8 cellular contexts compared by ENCODE assay signal in genomic region chr19:35352448-35353304, GRCh38. TPM values are rescaled to one million over a fixed set of nuclear protein-coding genes. Genes with fewer than 3 reads are reported as not detected.
A peak's percentile ranks its signal among the peaks of the same experiment; 100 is the strongest.
DNase-seq lines count a peak whose midpoint lies in the region; ATAC-seq, FAIRE-seq and TF ChIP-seq lines count a peak whose summit lies in the region.

No MANE protein-coding gene starts in this region.

- no peak overlapping the region for H3K4me3 ChIP-seq in AG04449 (ENCODE audit: low read depth, low read length)
- no peak overlapping the region for H3K4me3 ChIP-seq in WERI-Rb-1 (ENCODE audit: low read depth, low read length)
- H3K4me3 ChIP-seq in mammary epithelial cell (replicated peaks in 1 of 3; ENCODE audit: insufficient read depth in 1 of 3, low read depth in 2 of 3, low read length in 3 of 3) = no peak overlapping the region

- CTCF ChIA-PET in AG04449 (lab: Yijun Ruan, JAX) = interaction anchor here (0.6 to 6.3 kb wide), 29 partner anchors 8 to 363 kb away, joined by 3 to 93 read pairs (median 4); partner anchors contain the start of gene FFAR2
- CTCF ChIA-PET in mammary epithelial cell (lab: Charles Lee; ENCODE audit: low non-redundant PET) = interaction anchor here (0.6 to 0.7 kb wide), 5 partner anchors 35 to 214 kb away, joined by 3 to 16 read pairs (median 5); no protein-coding TSS in a partner anchor

- WGBS in mammary epithelial cell (ENCODE audit: low coverage, missing lambda C conversion rate) = 14% methylated on average over 20 of the region's 32 CpGs

- in situ Hi-C loops in mammary epithelial cell (cut with MboI; ENCODE audit: low sequenced_read_pairs in 2 of 2) = loop anchor here in 1 of 2 donors (10.0 kb wide), 1 partner anchor 112 kb away; no protein-coding TSS in a partner anchor

- DNase-seq in AG04449 (ENCODE audit: low read depth, low spot score) (peak; percentile 9), GM19239 (ENCODE audit: insufficient read length, low spot score) (peak; percentile 70), NCI-H2171 (lab: John Stamatoyannopoulos, UW) (peak; percentile 78), WERI-Rb-1 (peak; percentile 72), mammary epithelial cell (peak; percentile 44), iris pigment epithelial cell (ENCODE audit: low read depth) (peak; percentile 77)
- peak; percentile 81 for DNase-seq in stimulated activated CD4-positive, alpha-beta T cell treated with anti-CD3 and anti-CD28 coated beads, Interleukin-15, amount 100 ng/mL, for 24 hours

- no peaks in the 10 kb centered on the region for H3K36me3 ChIP-seq in WERI-Rb-1
- H3K36me3 ChIP-seq in mammary epithelial cell (ENCODE audit: insufficient read depth, low read length) = no peaks in the 10 kb centered on the region

- FAIRE-seq in GM19239 (lab: Jason Lieb, UNC) = peak; percentile 95

- H3K27ac ChIP-seq in WERI-Rb-1 (no peak overlapping the region), mammary epithelial cell (ENCODE audit: insufficient read depth, low read depth, low read length) (no peak overlapping the region)

- H4K20me1 ChIP-seq in mammary epithelial cell (ENCODE audit: insufficient read depth, low read length) = no peaks in the 10 kb centered on the region

- POLR2A ChIA-PET in AG04449 (lab: Yijun Ruan, JAX) = no interaction called here

- H3K4me2 ChIP-seq in mammary epithelial cell (ENCODE audit: insufficient read depth, low read depth, low read length) = no peak overlapping the region

- TF ChIP-seq CTCF in AG04449 (IDR thresholded peaks at IDR 0.05; ENCODE audit: insufficient read depth, low read length, missing control alignments) (peak; percentile 81), WERI-Rb-1 (IDR thresholded peaks at IDR 0.05; ENCODE audit: low read depth, low read length) (peak; percentile 77), mammary epithelial cell (conservative IDR thresholded peaks at IDR 0.05 in 1 of 2, IDR thresholded peaks at IDR 0.05 in 1 of 2; ENCODE audit: extremely low read depth in 1 of 2, insufficient read depth in 1 of 2, low read depth in 1 of 2, low read length in 2 of 2) (peak; percentile 88 to 89)

- no peaks in the 10 kb centered on the region for H3K27me3 ChIP-seq in WERI-Rb-1 (ENCODE audit: insufficient read depth, low read depth, severe bottlenecking)
- no peaks in the 10 kb centered on the region for H3K27me3 ChIP-seq in mammary epithelial cell (ENCODE audit: insufficient read depth, low read length)

- dilution Hi-C loops in mammary epithelial cell (cut with HindIII; ENCODE audit: low sequenced_read_pairs) = loop anchor here (5.0 kb wide), 4 partner anchors 70 to 205 kb away; partner anchors contain the start of gene HAMP

- H3K9ac ChIP-seq in mammary epithelial cell (ENCODE audit: insufficient read depth, low read length) = no peak overlapping the region

- H3K79me2 ChIP-seq in mammary epithelial cell (ENCODE audit: insufficient read depth, low read length) = no peaks in the 10 kb centered on the region

- no TSS peak for BruUV-seq in mammary epithelial cell (replicated peaks; lab: Mats Ljungman, UMichigan)

- no peaks in the 10 kb centered on the region for H3K9me3 ChIP-seq in WERI-Rb-1 (ENCODE audit: severe bottlenecking)
- H3K9me3 ChIP-seq in mammary epithelial cell (replicated peaks; ENCODE audit: insufficient read depth, low read length) = no peaks in the 10 kb centered on the region

- intact Hi-C loops in mammary epithelial cell (cut with micrococcal nuclease) = loop anchor here (1.0 to 10.0 kb wide), 6 partner anchors 83 to 362 kb away; partner anchors contain the start of gene KMT2B

- ATAC-seq in GM18867 (IDR thresholded peaks at IDR 0.05; ENCODE audit: unreplicated experiment) = no peak

- no peak overlapping the region for H2AFZ ChIP-seq in mammary epithelial cell (ENCODE audit: low read depth, low read length)

- H3K4me1 ChIP-seq in mammary epithelial cell (ENCODE audit: insufficient read depth, low read length) = no peaks in the 10 kb centered on the region

RNA-seq across cellular contexts. Expression of gene FFAR1, which starts 5.0 kb away (rescaled TPM):
- not detected for total RNA-seq in mammary epithelial cell
- not detected for polyA plus RNA-seq in mammary epithelial cell
- not detected for polyA minus RNA-seq in mammary epithelial cell

RNA-seq across cellular contexts. Expression of gene FFAR3, which starts 5.6 kb away (rescaled TPM):
- total RNA-seq in mammary epithelial cell = not detected
- not detected for polyA plus RNA-seq in mammary epithelial cell
- polyA minus RNA-seq in mammary epithelial cell = not detected

RNA-seq across cellular contexts. Expression of gene GPR42, which starts 18.2 kb away (rescaled TPM):
- total RNA-seq in mammary epithelial cell = not detected
- not detected for polyA plus RNA-seq in mammary epithelial cell
- not detected for polyA minus RNA-seq in mammary epithelial cell

RNA-seq across cellular contexts. Expression of gene CD22, which starts 23.7 kb away (rescaled TPM):
- 1 to 10 TPM in 1 of 2 donors, under 1 TPM in 1; 0.71 to 1.3 TPM for total RNA-seq in mammary epithelial cell
- polyA plus RNA-seq in mammary epithelial cell = 0.71 TPM
- not detected for polyA minus RNA-seq in mammary epithelial cell

Comparison
In these comparisons a context has a peak if more than half of its experiments do, and no peak if none do; other contexts are left out.
1. DNase-seq: peak in every context shown above with its lines; median percentile 81 in stimulated activated CD4-positive, alpha-beta T cell treated with anti-CD3 and anti-CD28 coated beads, Interleukin-15, amount 100 ng/mL, for 24 hours; 78 in NCI-H2171; 77 in iris pigment epithelial cell; 72 in WERI-Rb-1; 70 in GM19239; 44 in mammary epithelial cell; 9 in AG04449.